21 cellular contexts compared by ENCODE assay signal in the genomic region with DNA sequence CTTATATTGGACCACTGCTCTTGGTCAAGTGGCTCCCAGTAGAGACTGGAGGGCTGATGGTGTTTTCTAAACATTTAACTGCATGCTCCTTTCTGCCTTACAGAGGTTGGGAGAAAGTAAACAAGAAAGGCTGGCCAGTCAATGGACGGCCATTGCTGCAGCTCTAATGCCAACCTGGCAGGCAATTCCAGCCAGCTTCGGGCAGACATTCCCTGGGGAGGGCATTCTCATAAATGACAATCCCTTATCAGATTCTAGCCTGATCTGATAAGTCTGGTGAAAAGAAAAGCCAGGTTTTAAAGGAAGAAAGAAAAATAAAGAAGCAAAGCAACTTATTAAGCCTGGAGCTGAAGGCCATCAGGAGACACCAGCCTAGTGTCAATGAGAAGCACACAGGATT.
DNase-seq lines count a peak whose midpoint lies in the region; ATAC-seq, FAIRE-seq and TF ChIP-seq lines count a peak whose summit lies in the region.
"Had no signal": no experiment of that assay in that cellular context is flagged by ENCODE, and none has a peak within 500 bp of the region (broad histone marks: within the 10 kb centered on the region; RNA-seq: fewer than 3 reads in every experiment).

No MANE protein-coding gene starts in this region.

- ATAC-seq in T-helper 17 cell = no peak
- ATAC-seq: sciatic nerve had no signal

- H3K4me3 Mint-ChIP-seq in activated CD4-positive, alpha-beta T cell treated with anti-CD3 and anti-CD28 coated beads, Interleukin-2, amount 10 ng/mL, durations not matched to agents 7 days and 5 days = no peak overlapping the region
- no peak overlapping the region for H3K4me3 Mint-ChIP-seq in T-helper 17 cell

- H3K27ac ChIP-seq in dorsolateral prefrontal cortex (peak overlapping the region; percentile 4 to 99 (median 96)), temporal lobe (ENCODE audit: low read depth, low read length) (peak overlapping the region; percentile 75)
- H3K27ac ChIP-seq: adrenal gland, brain microvascular endothelial cell had no signal

- no peaks in the 10 kb centered on the region for H3K9me3 Mint-ChIP-seq in activated CD4-positive, alpha-beta T cell treated with anti-CD3 and anti-CD28 coated beads, Interleukin-2, amount 10 ng/mL, durations not matched to agents 7 days and 5 days

- DNase-seq in activated CD4-positive, alpha-beta T cell treated with anti-CD3 and anti-CD28 coated beads, Interleukin-2, amount 10 ng/mL, durations not matched to agents 7 days and 5 days = no peak
- DNase-seq in activated CD4-positive, alpha-beta T cell treated with anti-CD3 and anti-CD28 coated beads, Interleukin-2, amount 50 U/mL, for 48 hours = no peak
- DNase-seq in T-helper 17 cell (no peak), dorsolateral prefrontal cortex (no peak), RCC 7860 (ENCODE audit: low spot score) (no peak), CD1c-positive myeloid dendritic cell (ENCODE audit: extremely low spot score) (no peak)
- no peak for DNase-seq in stimulated activated CD4-positive, alpha-beta T cell treated with anti-CD3 and anti-CD28 coated beads, Interleukin-4, amount 100 ng/mL, for 24 hours
- DNase-seq: activated CD8-positive, alpha-beta memory T cell treated with anti-CD3 and anti-CD28 coated beads, Interleukin-2, amount 50 U/mL, for 48 hours; activated gamma-delta T cell; brain microvascular endothelial cell; HCEC 1CT; NCI-H187; SK-N-SH; T-helper 9 cell had no signal

- FAIRE-seq in RCC 7860 (lab: Jason Lieb, UNC) = no peak
- FAIRE-seq: HepG2, islet of Langerhans had no signal

- no peak overlapping the region for H3K4me3 ChIP-seq in dorsolateral prefrontal cortex
- H3K4me3 ChIP-seq: adrenal gland, lung had no signal

- intact Hi-C loops in dorsolateral prefrontal cortex (cut with DNase I) = loop anchor here in 1 of 2 donors (5.0 to 10.0 kb wide), 3 partner anchors 62 to 350 kb away; a partner anchor contains a TSS

- no peaks in the 10 kb centered on the region for H3K36me3 Mint-ChIP-seq in activated CD4-positive, alpha-beta T cell treated with anti-CD3 and anti-CD28 coated beads, Interleukin-2, amount 10 ng/mL, durations not matched to agents 7 days and 5 days (ENCODE audit: low read depth)
- H3K36me3 Mint-ChIP-seq in T-helper 17 cell (ENCODE audit: low read depth) = peaks cover 2% of the 10 kb centered on the region

- POLR2A ChIA-PET in activated CD4-positive, alpha-beta T cell treated with anti-CD3 and anti-CD28 coated beads, Interleukin-2, amount 10 ng/mL, durations not matched to agents 7 days and 5 days (lab: Charles Lee) = no interaction called here

- no peaks in the 10 kb centered on the region for H3K9me3 ChIP-seq in T-helper 17 cell (ENCODE audit: control insufficient read depth, low read length, poor library complexity, severe bottlenecking)
- H3K9me3 ChIP-seq: adrenal gland, BE2C, SK-N-SH had no signal

- CTCF ChIA-PET in activated CD4-positive, alpha-beta T cell treated with anti-CD3 and anti-CD28 coated beads, Interleukin-2, amount 10 ng/mL, durations not matched to agents 7 days and 5 days (lab: Charles Lee) = interaction anchor here (1.0 to 1.7 kb wide), 3 partner anchors 7 to 19 kb away, joined by 4 to 5 read pairs (median 5); no protein-coding TSS in a partner anchor

- H3K27me3 Mint-ChIP-seq in activated CD4-positive, alpha-beta T cell treated with anti-CD3 and anti-CD28 coated beads, Interleukin-2, amount 10 ng/mL, durations not matched to agents 7 days and 5 days = no peaks in the 10 kb centered on the region
- H3K27me3 Mint-ChIP-seq in T-helper 17 cell = no peaks in the 10 kb centered on the region

- peak overlapping the region; percentile 61 for H3K27ac Mint-ChIP-seq in activated CD4-positive, alpha-beta T cell treated with anti-CD3 and anti-CD28 coated beads, Interleukin-2, amount 10 ng/mL, durations not matched to agents 7 days and 5 days
- H3K27ac Mint-ChIP-seq in T-helper 17 cell = peak overlapping the region; percentile 79

- peaks cover 39% of the 10 kb centered on the region for H3K4me1 Mint-ChIP-seq in activated CD4-positive, alpha-beta T cell treated with anti-CD3 and anti-CD28 coated beads, Interleukin-2, amount 10 ng/mL, durations not matched to agents 7 days and 5 days
- H3K4me1 Mint-ChIP-seq in T-helper 17 cell = peaks cover 14% of the 10 kb centered on the region

- no peaks in the 10 kb centered on the region for H3K27me3 ChIP-seq in dorsolateral prefrontal cortex
- H3K27me3 ChIP-seq: adrenal gland, BE2C, brain microvascular endothelial cell had no signal

- no peak for TF ChIP-seq CTCF in dorsolateral prefrontal cortex (IDR thresholded peaks at IDR 0.05 in 54 of 56, conservative IDR thresholded peaks at IDR 0.05 in 2 of 56; ENCODE audit: low read depth in 1 of 56, partially characterized antibody in 56 of 56)
